ENCODE assay signal across 1 cellular context in the genomic region with DNA sequence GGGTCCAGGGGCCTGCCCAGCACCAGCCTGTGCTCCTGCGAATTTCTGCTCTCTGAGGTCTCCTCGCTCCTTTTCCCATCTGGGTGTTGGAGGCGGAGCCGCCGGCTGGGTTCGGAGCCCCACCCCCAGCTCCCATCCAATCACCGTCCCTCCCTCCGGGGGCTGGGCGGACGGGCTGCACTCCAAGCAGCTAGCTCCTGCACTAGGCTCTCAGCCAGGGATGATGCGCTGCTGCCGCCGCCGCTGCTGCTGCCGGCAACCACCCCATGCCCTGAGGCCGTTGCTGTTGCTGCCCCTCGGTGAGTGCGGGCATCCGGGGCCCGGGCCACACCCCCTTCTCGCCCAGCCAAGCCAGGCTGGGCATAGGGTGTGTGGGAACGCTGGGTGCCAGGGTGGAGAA.
TF ChIP-seq lines count a peak whose summit lies in the region.

A gene (plus strand): TSS at position 202 of the 400 bp plus-strand sequence. CDS start 19 bp downstream, at position 221.

TF ChIP-seq in K562, 482 proteins besides CTCF, POLR2A, EP300 and RAD21 (continued from another document and continues in another):
- TF ChIP-seq CBX2 (IDR thresholded peaks at IDR 0.05; ENCODE audit: insufficient read depth, low read length, poor library complexity, severe bottlenecking): no peak
- no peak for TF ChIP-seq POLR3A (IDR thresholded peaks at IDR 0.05; ENCODE audit: borderline replicate concordance, extremely low read depth, insufficient read depth, insufficient read length)
- TF ChIP-seq CBX3 (IDR thresholded peaks at IDR 0.05; ENCODE audit: borderline replicate concordance in 1 of 2, low read length in 2 of 2): no peak
- no peak for TF ChIP-seq HLTF (IDR thresholded peaks at IDR 0.05)
- TF ChIP-seq RHOXF2B (CRISPR knock-in tag; conservative IDR thresholded peaks at IDR 0.05): no peak
- no peak for TF ChIP-seq ZNF780A (CRISPR knock-in tag; IDR thresholded peaks at IDR 0.05)
- TF ChIP-seq POLR2AphosphoS5 (IDR thresholded peaks at IDR 0.05; ENCODE audit: control insufficient read depth, insufficient read depth, low read depth, low read length): no peak
- TF ChIP-seq ZNF444 (CRISPR knock-in tag; IDR thresholded peaks at IDR 0.05): no peak
- TF ChIP-seq SREBF2 (CRISPR knock-in tag; IDR thresholded peaks at IDR 0.05): no peak
- no peak for TF ChIP-seq ZEB2 (IDR thresholded peaks at IDR 0.05)
- TF ChIP-seq, protein P1, sequence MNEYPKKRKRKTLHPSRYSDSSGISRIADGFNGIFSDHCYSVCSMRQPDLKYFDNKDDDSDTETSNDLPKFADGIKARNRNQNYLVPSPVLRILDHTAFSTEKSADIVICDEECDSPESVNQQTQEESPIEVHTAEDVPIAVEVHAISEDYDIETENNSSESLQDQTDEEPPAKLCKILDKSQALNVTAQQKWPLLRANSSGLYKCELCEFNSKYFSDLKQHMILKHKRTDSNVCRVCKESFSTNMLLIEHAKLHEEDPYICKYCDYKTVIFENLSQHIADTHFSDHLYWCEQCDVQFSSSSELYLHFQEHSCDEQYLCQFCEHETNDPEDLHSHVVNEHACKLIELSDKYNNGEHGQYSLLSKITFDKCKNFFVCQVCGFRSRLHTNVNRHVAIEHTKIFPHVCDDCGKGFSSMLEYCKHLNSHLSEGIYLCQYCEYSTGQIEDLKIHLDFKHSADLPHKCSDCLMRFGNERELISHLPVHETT (CRISPR knock-in tag; conservative IDR thresholded peaks at IDR 0.05 in 1 of 2, IDR thresholded peaks at IDR 0.05 in 1 of 2): no peak
- TF ChIP-seq TRIM28 (IDR thresholded peaks at IDR 0.05): no peak
- TF ChIP-seq, protein P2, sequence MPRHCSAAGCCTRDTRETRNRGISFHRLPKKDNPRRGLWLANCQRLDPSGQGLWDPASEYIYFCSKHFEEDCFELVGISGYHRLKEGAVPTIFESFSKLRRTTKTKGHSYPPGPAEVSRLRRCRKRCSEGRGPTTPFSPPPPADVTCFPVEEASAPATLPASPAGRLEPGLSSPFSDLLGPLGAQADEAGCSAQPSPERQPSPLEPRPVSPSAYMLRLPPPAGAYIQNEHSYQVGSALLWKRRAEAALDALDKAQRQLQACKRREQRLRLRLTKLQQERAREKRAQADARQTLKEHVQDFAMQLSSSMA (CRISPR knock-in tag; IDR thresholded peaks at IDR 0.05): no peak
- no peak for TF ChIP-seq ETV1 (tag; conservative IDR thresholded peaks at IDR 0.05; ENCODE audit: low read depth)
- TF ChIP-seq, protein P3, sequence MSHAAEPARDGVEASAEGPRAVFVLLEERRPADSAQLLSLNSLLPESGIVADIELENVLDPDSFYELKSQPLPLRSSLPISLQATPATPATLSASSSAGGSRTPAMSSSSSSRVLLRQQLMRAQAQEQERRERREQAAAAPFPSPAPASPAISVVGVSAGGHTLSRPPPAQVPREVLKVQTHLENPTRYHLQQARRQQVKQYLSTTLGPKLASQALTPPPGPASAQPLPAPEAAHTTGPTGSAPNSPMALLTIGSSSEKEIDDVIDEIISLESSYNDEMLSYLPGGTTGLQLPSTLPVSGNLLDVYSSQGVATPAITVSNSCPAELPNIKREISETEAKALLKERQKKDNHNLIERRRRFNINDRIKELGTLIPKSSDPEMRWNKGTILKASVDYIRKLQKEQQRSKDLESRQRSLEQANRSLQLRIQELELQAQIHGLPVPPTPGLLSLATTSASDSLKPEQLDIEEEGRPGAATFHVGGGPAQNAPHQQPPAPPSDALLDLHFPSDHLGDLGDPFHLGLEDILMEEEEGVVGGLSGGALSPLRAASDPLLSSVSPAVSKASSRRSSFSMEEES (CRISPR knock-in tag; IDR thresholded peaks at IDR 0.05): no peak
- TF ChIP-seq EP400 (IDR thresholded peaks at IDR 0.05): no peak
- TF ChIP-seq, protein P4, sequence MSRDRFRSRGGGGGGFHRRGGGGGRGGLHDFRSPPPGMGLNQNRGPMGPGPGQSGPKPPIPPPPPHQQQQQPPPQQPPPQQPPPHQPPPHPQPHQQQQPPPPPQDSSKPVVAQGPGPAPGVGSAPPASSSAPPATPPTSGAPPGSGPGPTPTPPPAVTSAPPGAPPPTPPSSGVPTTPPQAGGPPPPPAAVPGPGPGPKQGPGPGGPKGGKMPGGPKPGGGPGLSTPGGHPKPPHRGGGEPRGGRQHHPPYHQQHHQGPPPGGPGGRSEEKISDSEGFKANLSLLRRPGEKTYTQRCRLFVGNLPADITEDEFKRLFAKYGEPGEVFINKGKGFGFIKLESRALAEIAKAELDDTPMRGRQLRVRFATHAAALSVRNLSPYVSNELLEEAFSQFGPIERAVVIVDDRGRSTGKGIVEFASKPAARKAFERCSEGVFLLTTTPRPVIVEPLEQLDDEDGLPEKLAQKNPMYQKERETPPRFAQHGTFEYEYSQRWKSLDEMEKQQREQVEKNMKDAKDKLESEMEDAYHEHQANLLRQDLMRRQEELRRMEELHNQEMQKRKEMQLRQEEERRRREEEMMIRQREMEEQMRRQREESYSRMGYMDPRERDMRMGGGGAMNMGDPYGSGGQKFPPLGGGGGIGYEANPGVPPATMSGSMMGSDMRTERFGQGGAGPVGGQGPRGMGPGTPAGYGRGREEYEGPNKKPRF (IDR thresholded peaks at IDR 0.05; ENCODE audit: low read depth, low read length): no peak
- TF ChIP-seq DPF2 (IDR thresholded peaks at IDR 0.05): no peak
- TF ChIP-seq ZNF12 (CRISPR knock-in tag; IDR thresholded peaks at IDR 0.05): no peak
- TF ChIP-seq, protein P5, sequence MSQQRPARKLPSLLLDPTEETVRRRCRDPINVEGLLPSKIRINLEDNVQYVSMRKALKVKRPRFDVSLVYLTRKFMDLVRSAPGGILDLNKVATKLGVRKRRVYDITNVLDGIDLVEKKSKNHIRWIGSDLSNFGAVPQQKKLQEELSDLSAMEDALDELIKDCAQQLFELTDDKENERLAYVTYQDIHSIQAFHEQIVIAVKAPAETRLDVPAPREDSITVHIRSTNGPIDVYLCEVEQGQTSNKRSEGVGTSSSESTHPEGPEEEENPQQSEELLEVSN (IDR thresholded peaks at IDR 0.05; ENCODE audit: borderline replicate concordance in 1 of 2, extremely low read depth in 1 of 2, insufficient read depth in 1 of 2, insufficient read length in 1 of 2, low read depth in 1 of 2, low read length in 1 of 2, poor library complexity in 1 of 2, severe bottlenecking in 1 of 2): peak; percentile 59 to 78
- TF ChIP-seq, protein P6, sequence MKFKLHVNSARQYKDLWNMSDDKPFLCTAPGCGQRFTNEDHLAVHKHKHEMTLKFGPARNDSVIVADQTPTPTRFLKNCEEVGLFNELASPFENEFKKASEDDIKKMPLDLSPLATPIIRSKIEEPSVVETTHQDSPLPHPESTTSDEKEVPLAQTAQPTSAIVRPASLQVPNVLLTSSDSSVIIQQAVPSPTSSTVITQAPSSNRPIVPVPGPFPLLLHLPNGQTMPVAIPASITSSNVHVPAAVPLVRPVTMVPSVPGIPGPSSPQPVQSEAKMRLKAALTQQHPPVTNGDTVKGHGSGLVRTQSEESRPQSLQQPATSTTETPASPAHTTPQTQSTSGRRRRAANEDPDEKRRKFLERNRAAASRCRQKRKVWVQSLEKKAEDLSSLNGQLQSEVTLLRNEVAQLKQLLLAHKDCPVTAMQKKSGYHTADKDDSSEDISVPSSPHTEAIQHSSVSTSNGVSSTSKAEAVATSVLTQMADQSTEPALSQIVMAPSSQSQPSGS (CRISPR knock-in tag; IDR thresholded peaks at IDR 0.05): no peak
- no peak for TF ChIP-seq TGIF2 (CRISPR knock-in tag; IDR thresholded peaks at IDR 0.05)
- TF ChIP-seq SAP30 (IDR thresholded peaks at IDR 0.05; ENCODE audit: borderline replicate concordance, insufficient read depth, low read depth, low read length, poor library complexity, severe bottlenecking): no peak
- no peak for TF ChIP-seq NONO (IDR thresholded peaks at IDR 0.05; ENCODE audit: low read depth in 2 of 2, low read length in 1 of 2)
- TF ChIP-seq RBM39 (optimal IDR thresholded peaks at IDR 0.05; ENCODE audit: low read depth, low read length): no peak
- TF ChIP-seq ZNF717 (CRISPR knock-in tag; IDR thresholded peaks at IDR 0.05): no peak
- no peak for TF ChIP-seq BDP1 (IDR thresholded peaks at IDR 0.05; ENCODE audit: insufficient read depth, insufficient read length)
- TF ChIP-seq, protein P7, sequence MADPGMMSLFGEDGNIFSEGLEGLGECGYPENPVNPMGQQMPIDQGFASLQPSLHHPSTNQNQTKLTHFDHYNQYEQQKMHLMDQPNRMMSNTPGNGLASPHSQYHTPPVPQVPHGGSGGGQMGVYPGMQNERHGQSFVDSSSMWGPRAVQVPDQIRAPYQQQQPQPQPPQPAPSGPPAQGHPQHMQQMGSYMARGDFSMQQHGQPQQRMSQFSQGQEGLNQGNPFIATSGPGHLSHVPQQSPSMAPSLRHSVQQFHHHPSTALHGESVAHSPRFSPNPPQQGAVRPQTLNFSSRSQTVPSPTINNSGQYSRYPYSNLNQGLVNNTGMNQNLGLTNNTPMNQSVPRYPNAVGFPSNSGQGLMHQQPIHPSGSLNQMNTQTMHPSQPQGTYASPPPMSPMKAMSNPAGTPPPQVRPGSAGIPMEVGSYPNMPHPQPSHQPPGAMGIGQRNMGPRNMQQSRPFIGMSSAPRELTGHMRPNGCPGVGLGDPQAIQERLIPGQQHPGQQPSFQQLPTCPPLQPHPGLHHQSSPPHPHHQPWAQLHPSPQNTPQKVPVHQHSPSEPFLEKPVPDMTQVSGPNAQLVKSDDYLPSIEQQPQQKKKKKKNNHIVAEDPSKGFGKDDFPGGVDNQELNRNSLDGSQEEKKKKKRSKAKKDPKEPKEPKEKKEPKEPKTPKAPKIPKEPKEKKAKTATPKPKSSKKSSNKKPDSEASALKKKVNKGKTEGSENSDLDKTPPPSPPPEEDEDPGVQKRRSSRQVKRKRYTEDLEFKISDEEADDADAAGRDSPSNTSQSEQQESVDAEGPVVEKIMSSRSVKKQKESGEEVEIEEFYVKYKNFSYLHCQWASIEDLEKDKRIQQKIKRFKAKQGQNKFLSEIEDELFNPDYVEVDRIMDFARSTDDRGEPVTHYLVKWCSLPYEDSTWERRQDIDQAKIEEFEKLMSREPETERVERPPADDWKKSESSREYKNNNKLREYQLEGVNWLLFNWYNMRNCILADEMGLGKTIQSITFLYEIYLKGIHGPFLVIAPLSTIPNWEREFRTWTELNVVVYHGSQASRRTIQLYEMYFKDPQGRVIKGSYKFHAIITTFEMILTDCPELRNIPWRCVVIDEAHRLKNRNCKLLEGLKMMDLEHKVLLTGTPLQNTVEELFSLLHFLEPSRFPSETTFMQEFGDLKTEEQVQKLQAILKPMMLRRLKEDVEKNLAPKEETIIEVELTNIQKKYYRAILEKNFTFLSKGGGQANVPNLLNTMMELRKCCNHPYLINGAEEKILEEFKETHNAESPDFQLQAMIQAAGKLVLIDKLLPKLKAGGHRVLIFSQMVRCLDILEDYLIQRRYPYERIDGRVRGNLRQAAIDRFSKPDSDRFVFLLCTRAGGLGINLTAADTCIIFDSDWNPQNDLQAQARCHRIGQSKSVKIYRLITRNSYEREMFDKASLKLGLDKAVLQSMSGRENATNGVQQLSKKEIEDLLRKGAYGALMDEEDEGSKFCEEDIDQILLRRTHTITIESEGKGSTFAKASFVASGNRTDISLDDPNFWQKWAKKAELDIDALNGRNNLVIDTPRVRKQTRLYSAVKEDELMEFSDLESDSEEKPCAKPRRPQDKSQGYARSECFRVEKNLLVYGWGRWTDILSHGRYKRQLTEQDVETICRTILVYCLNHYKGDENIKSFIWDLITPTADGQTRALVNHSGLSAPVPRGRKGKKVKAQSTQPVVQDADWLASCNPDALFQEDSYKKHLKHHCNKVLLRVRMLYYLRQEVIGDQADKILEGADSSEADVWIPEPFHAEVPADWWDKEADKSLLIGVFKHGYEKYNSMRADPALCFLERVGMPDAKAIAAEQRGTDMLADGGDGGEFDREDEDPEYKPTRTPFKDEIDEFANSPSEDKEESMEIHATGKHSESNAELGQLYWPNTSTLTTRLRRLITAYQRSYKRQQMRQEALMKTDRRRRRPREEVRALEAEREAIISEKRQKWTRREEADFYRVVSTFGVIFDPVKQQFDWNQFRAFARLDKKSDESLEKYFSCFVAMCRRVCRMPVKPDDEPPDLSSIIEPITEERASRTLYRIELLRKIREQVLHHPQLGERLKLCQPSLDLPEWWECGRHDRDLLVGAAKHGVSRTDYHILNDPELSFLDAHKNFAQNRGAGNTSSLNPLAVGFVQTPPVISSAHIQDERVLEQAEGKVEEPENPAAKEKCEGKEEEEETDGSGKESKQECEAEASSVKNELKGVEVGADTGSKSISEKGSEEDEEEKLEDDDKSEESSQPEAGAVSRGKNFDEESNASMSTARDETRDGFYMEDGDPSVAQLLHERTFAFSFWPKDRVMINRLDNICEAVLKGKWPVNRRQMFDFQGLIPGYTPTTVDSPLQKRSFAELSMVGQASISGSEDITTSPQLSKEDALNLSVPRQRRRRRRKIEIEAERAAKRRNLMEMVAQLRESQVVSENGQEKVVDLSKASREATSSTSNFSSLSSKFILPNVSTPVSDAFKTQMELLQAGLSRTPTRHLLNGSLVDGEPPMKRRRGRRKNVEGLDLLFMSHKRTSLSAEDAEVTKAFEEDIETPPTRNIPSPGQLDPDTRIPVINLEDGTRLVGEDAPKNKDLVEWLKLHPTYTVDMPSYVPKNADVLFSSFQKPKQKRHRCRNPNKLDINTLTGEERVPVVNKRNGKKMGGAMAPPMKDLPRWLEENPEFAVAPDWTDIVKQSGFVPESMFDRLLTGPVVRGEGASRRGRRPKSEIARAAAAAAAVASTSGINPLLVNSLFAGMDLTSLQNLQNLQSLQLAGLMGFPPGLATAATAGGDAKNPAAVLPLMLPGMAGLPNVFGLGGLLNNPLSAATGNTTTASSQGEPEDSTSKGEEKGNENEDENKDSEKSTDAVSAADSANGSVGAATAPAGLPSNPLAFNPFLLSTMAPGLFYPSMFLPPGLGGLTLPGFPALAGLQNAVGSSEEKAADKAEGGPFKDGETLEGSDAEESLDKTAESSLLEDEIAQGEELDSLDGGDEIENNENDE (IDR thresholded peaks at IDR 0.05; ENCODE audit: low read depth, low read length): no peak
- TF ChIP-seq GTF2A2 (tag; IDR thresholded peaks at IDR 0.05): no peak
- TF ChIP-seq, protein P8, sequence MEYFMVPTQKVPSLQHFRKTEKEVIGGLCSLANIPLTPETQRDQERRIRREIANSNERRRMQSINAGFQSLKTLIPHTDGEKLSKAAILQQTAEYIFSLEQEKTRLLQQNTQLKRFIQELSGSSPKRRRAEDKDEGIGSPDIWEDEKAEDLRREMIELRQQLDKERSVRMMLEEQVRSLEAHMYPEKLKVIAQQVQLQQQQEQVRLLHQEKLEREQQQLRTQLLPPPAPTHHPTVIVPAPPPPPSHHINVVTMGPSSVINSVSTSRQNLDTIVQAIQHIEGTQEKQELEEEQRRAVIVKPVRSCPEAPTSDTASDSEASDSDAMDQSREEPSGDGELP (CRISPR knock-in tag; IDR thresholded peaks at IDR 0.05; ENCODE audit: borderline replicate concordance): peak; percentile 76
- TF ChIP-seq, protein P9, sequence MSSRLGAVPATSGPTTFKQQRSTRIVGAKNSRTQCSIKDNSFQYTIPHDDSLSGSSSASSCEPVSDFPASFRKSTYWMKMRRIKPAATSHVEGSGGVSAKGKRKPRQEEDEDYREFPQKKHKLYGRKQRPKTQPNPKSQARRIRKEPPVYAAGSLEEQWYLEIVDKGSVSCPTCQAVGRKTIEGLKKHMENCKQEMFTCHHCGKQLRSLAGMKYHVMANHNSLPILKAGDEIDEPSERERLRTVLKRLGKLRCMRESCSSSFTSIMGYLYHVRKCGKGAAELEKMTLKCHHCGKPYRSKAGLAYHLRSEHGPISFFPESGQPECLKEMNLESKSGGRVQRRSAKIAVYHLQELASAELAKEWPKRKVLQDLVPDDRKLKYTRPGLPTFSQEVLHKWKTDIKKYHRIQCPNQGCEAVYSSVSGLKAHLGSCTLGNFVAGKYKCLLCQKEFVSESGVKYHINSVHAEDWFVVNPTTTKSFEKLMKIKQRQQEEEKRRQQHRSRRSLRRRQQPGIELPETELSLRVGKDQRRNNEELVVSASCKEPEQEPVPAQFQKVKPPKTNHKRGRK (tag; IDR thresholded peaks at IDR 0.05): no peak
